Comparison of ENCODE assay signal across 8 cellular contexts in genomic region chr20:32206383-32207210, GRCh38. TPM values are rescaled to one million over a fixed set of nuclear protein-coding genes. Genes with fewer than 3 reads are reported as not detected.
A peak's percentile ranks its signal among the peaks of the same experiment; 100 is the strongest.
DNase-seq lines count a peak whose midpoint lies in the region; ATAC-seq, FAIRE-seq and TF ChIP-seq lines count a peak whose summit lies in the region.

No MANE protein-coding gene starts in this region.

- TF ChIP-seq RAD21 in HepG2 (CRISPR knock-in tag; IDR thresholded peaks at IDR 0.05) = no peak

- WGBS in HepG2 (ENCODE audit: low lambda C conversion rate) = 18% methylated on average over 10 of the region's 10 CpGs
- 51% methylated on average over 10 of the region's 10 CpGs for WGBS in thymus

- H4K20me1 ChIP-seq in HepG2 (ENCODE audit: insufficient read depth, low read length) = peaks cover 43% of the 10 kb centered on the region

- H3K4me1 ChIP-seq in ascending aorta = peaks cover 0 to 33% of the 10 kb centered on the region in 2 donors
- peaks cover 74% of the 10 kb centered on the region for H3K4me1 ChIP-seq in HepG2 (ENCODE audit: insufficient read depth, low read length)
- H3K4me1 ChIP-seq in thymus (ENCODE audit: control insufficient read depth, insufficient read depth, low read length) = peaks cover 18% of the 10 kb centered on the region

- H3K9ac ChIP-seq in HepG2 (ENCODE audit: insufficient read depth, low read depth, low read length) = peak overlapping the region; percentile 98

- H3K4me3 ChIP-seq in ascending aorta = peak overlapping the region; percentile 95 to 97
- H3K4me3 ChIP-seq in HepG2 (replicated peaks in 1 of 3; ENCODE audit: insufficient read depth in 1 of 3, low read depth in 2 of 3, low read length in 3 of 3) = peak overlapping the region; percentile 91 to 99 (median 94)
- peak overlapping the region; percentile 93 for H3K4me3 ChIP-seq in thymus (ENCODE audit: low read length)

- H3K27me3 ChIP-seq in ascending aorta = no peaks in the 10 kb centered on the region
- peaks cover 0 to 7% of the 10 kb centered on the region in 2 experiments; a peak in 1 of 5 replicates for H3K27me3 ChIP-seq in HepG2 (ENCODE audit: control insufficient read depth in 1 of 2, insufficient read depth in 2 of 2, low read length in 2 of 2)
- H3K27me3 ChIP-seq in thymus (ENCODE audit: control insufficient read depth, insufficient read depth) = no peaks in the 10 kb centered on the region

- DNase-seq in Right ventricle myocardium inferior (ENCODE audit: missing footprints) (no peak), cardiac septum (ENCODE audit: low spot score) (no peak), ascending aorta (ENCODE audit: low spot score in 2 of 2) (no peak), HepG2 (ENCODE audit: low spot score) (no peak), GM12891 (ENCODE audit: insufficient read length, low spot score) (no peak)

- no peak for TF ChIP-seq EP300 in HepG2 (IDR thresholded peaks at IDR 0.05; ENCODE audit: low read depth in 2 of 2, low read length in 2 of 2)
- no peak for TF ChIP-seq EP300 in HepG2 (CRISPR knock-in tag; IDR thresholded peaks at IDR 0.05; ENCODE audit: borderline replicate concordance)

- no peak overlapping the region for H2AFZ ChIP-seq in HepG2 (ENCODE audit: low read length)

- H3K9me3 ChIP-seq in ascending aorta (no peaks in the 10 kb centered on the region), HepG2 (ENCODE audit: low read length) (no peaks in the 10 kb centered on the region), thymus (ENCODE audit: control insufficient read depth) (no peaks in the 10 kb centered on the region)

- TF ChIP-seq CTCF in ascending aorta (IDR thresholded peaks at IDR 0.05) (no peak), HepG2 (CRISPR knock-in tag; IDR thresholded peaks at IDR 0.05) (no peak)

- FAIRE-seq in HepG2 (lab: Jason Lieb, UNC) (no peak), GM12891 (lab: Jason Lieb, UNC) (no peak)

- no TSS peak for BruUV-seq in HepG2 (replicated peaks; lab: Mats Ljungman, UMichigan)

- POLR2A ChIA-PET in HepG2 (lab: Yijun Ruan, JAX) = interaction anchor here (0.5 to 2.2 kb wide), 4 partner anchors 11 to 145 kb away, joined by 3 to 8 read pairs (median 4); no protein-coding TSS in a partner anchor

- H3K4me2 ChIP-seq in HepG2 (ENCODE audit: low read depth, low read length) = peak overlapping the region; percentile 98

- intact Hi-C loops in Right ventricle myocardium inferior (cut with DNase I) (loop anchor here (5.0 kb wide), 4 partner anchors 76 to 151 kb away; partner anchors contain the start of gene ASXL1), cardiac septum (cut with DNase I) (loop anchor here (5.0 kb wide), 3 partner anchors 71 to 271 kb away; partner anchors contain the start of genes ASXL1 and KIF3B), ascending aorta (cut with DNase I) (loop anchor here (1.0 to 10.0 kb wide), 6 partner anchors 71 to 382 kb away; partner anchors contain the start of genes ASXL1, DUSP15, KIF3B and TM9SF4), HepG2 (cut with micrococcal nuclease; ENCODE audit: unreplicated experiment) (loop anchor here (5.0 kb wide), 3 partner anchors 51 to 121 kb away; no protein-coding TSS in a partner anchor)

- in situ Hi-C loops in HepG2 (cut with HindIII; ENCODE audit: extremely low pct_ligation_motif_present, low pct_unique_long_range_greater_than_20kb) = no loop called here

- no peak for TF ChIP-seq POLR2A in HepG2 (IDR thresholded peaks at IDR 0.05; ENCODE audit: insufficient read depth in 1 of 2, low read depth in 2 of 2, low read length in 2 of 2)
- TF ChIP-seq POLR2A in GM12891 (IDR thresholded peaks at IDR 0.05; ENCODE audit: low read depth, low read length) = no peak

- H3K27ac ChIP-seq in ascending aorta (peak overlapping the region; percentile 77 to 78), HepG2 (ENCODE audit: extremely low read length, insufficient read depth, low read length) (peak overlapping the region; percentile 69), thymus (ENCODE audit: low read depth) (peak overlapping the region; percentile 74)

- CTCF ChIA-PET in HepG2 (lab: Yijun Ruan, JAX; ENCODE audit: low intra/inter-chr PET ratio, low total read pairs) = no interaction called here

- peaks cover 75% of the 10 kb centered on the region for H3K79me2 ChIP-seq in HepG2 (ENCODE audit: insufficient read depth, low read length)

- ATAC-seq in Right ventricle myocardium inferior = peak; percentile 0
- peak; percentile 8; the same call in 1 of the 3 replicates for ATAC-seq in HepG2
- no peak for ATAC-seq in GM18909 (IDR thresholded peaks at IDR 0.05; ENCODE audit: poor library complexity, unreplicated experiment)
- ATAC-seq in HG02571 (IDR thresholded peaks at IDR 0.05; ENCODE audit: unreplicated experiment) = no peak

- H3K36me3 ChIP-seq in ascending aorta (peaks cover 6 to 10% of the 10 kb centered on the region in 2 donors), HepG2 (replicated peaks in 1 of 2; ENCODE audit: control insufficient read depth in 1 of 2, insufficient read depth in 2 of 2, low read length in 2 of 2) (peaks cover 20 to 45% of the 10 kb centered on the region in 2 experiments), thymus (ENCODE audit: control insufficient read depth, insufficient read depth) (peaks cover 26% of the 10 kb centered on the region)

TF ChIP-seq in HepG2, 621 proteins besides CTCF, POLR2A, EP300 and RAD21 (continues in another document):
- no peak for TF ChIP-seq HOXD1 (CRISPR knock-in tag; IDR thresholded peaks at IDR 0.05)
- 0 out of 2 replicates have a peak, but pooled peaks have one; percentile 72 for TF ChIP-seq CC2D1A (CRISPR knock-in tag; IDR thresholded peaks at IDR 0.05)

TF ChIP-seq in GM12891, 5 proteins besides CTCF, POLR2A, EP300 and RAD21:
- no peak for TF ChIP-seq POU2F2 (IDR thresholded peaks at IDR 0.05; ENCODE audit: low read depth, low read length)
- no peak for TF ChIP-seq TAF1 (IDR thresholded peaks at IDR 0.05; ENCODE audit: low read depth, low read length)
- no peak for TF ChIP-seq POLR2AphosphoS5 (IDR thresholded peaks at IDR 0.05; ENCODE audit: low read depth, low read length)
- TF ChIP-seq PAX5 (IDR thresholded peaks at IDR 0.05; ENCODE audit: insufficient read depth, low read length, severe bottlenecking) = no peak
- TF ChIP-seq SPI1 (IDR thresholded peaks at IDR 0.05; ENCODE audit: low read depth, low read length) = no peak

RNA-seq across cellular contexts. Expression of gene PLAGL2, which starts 0.9 kb away (rescaled TPM):
- total RNA-seq in Right ventricle myocardium inferior (6.0 TPM), cardiac septum (8.5 TPM), ascending aorta (6.7 TPM), HepG2 (2016; rRNA removed; fragmentation: Illumina TruSeq; extraction: Trizol) (15.3 and 26.5 TPM in 2 replicates)
- total RNA-seq in HepG2 (2016; cell fraction: cytosol; rRNA removed; fragmentation: Illumina TruSeq; extraction: Trizol; ENCODE audit: low read depth) = 4.9 and 5.7 TPM in 2 replicates
- 13.7 and 22.8 TPM in 2 replicates for total RNA-seq in HepG2 (2016; cell fraction: insoluble cytoplasmic fraction; rRNA removed; fragmentation: Illumina TruSeq; extraction: Trizol)
- total RNA-seq in HepG2 (2016; cell fraction: membrane; rRNA removed; fragmentation: Illumina TruSeq; extraction: Trizol) = 25.1 and 26.3 TPM in 2 replicates
- total RNA-seq in HepG2 (2016; cell fraction: nucleus; rRNA removed; fragmentation: Illumina TruSeq; extraction: Trizol) = 16.1 and 18.8 TPM in 2 replicates
- polyA plus RNA-seq in HepG2 (2011; rRNA removed) (14.9 and 15.2 TPM in 2 replicates), thymus (5.0 TPM)
- 12.9 and 15.9 TPM in 2 replicates for polyA plus RNA-seq in HepG2 (2011; cell fraction: cytosol; rRNA removed)
- polyA plus RNA-seq in HepG2 (2011; cell fraction: nucleus; rRNA removed) = 15.6 and 19.1 TPM in 2 replicates
- polyA plus RNA-seq in HepG2 (2012) = 25.4 and 26.2 TPM in 2 replicates
- 4.5 and 4.7 TPM in 2 replicates for polyA plus RNA-seq in HepG2 (2016; cell fraction: cytosol; fragmentation: Illumina TruSeq; extraction: Trizol; ENCODE audit: low read depth)
- polyA plus RNA-seq in HepG2 (2016; cell fraction: insoluble cytoplasmic fraction; fragmentation: Illumina TruSeq; extraction: Trizol; ENCODE audit: low read depth) = 43.2 and 55.3 TPM in 2 replicates
- 27.0 and 27.7 TPM in 2 replicates for polyA plus RNA-seq in HepG2 (2016; cell fraction: membrane; fragmentation: Illumina TruSeq; extraction: Trizol; ENCODE audit: low read depth)
- 36.1 and 36.3 TPM in 2 replicates for polyA plus RNA-seq in HepG2 (2016; cell fraction: nucleus; fragmentation: Illumina TruSeq; extraction: Trizol; ENCODE audit: insufficient read depth, low read depth)
- polyA minus RNA-seq in HepG2 (2011; rRNA and poly(A)+ RNA removed; ENCODE audit: low replicate concordance) = 18.8 and 36.8 TPM in 2 replicates
- 17.8 and 22.1 TPM in 2 replicates for polyA minus RNA-seq in HepG2 (2011; cell fraction: cytosol; rRNA and poly(A)+ RNA removed)
- polyA minus RNA-seq in HepG2 (2011; cell fraction: nucleus; rRNA and poly(A)+ RNA removed) = 19.2 and 20.9 TPM in 2 replicates
- polyA plus RNA-seq in GM12891 (2012; ENCODE audit: low read depth, missing spikeins) = 11.4 TPM

RNA-seq across cellular contexts. Expression of gene POFUT1, which starts 1.1 kb away (rescaled TPM):
- total RNA-seq in Right ventricle myocardium inferior = 24.5 TPM
- total RNA-seq in cardiac septum = 22.6 TPM
- total RNA-seq in ascending aorta = 29.8 TPM
- total RNA-seq in HepG2 (2016; rRNA removed; fragmentation: Illumina TruSeq; extraction: Trizol) = 30.2 and 58.3 TPM in 2 replicates
- 4.8 and 5.3 TPM in 2 replicates for total RNA-seq in HepG2 (2016; cell fraction: cytosol; rRNA removed; fragmentation: Illumina TruSeq; extraction: Trizol; ENCODE audit: low read depth)
- total RNA-seq in HepG2 (2016; cell fraction: insoluble cytoplasmic fraction; rRNA removed; fragmentation: Illumina TruSeq; extraction: Trizol) = 27.5 and 55.8 TPM in 2 replicates
- total RNA-seq in HepG2 (2016; cell fraction: membrane; rRNA removed; fragmentation: Illumina TruSeq; extraction: Trizol) = 17.7 and 18.8 TPM in 2 replicates
- total RNA-seq in HepG2 (2016; cell fraction: nucleus; rRNA removed; fragmentation: Illumina TruSeq; extraction: Trizol) = 47.8 and 56.4 TPM in 2 replicates
- polyA plus RNA-seq in HepG2 (2011; rRNA removed) = 35.5 and 41.6 TPM in 2 replicates
- 39.5 and 45.0 TPM in 2 replicates for polyA plus RNA-seq in HepG2 (2011; cell fraction: cytosol; rRNA removed)
- polyA plus RNA-seq in HepG2 (2011; cell fraction: nucleus; rRNA removed) = 25.7 and 30.2 TPM in 2 replicates
- 37.6 and 40.5 TPM in 2 replicates for polyA plus RNA-seq in HepG2 (2012)
- 3.9 and 4.5 TPM in 2 replicates for polyA plus RNA-seq in HepG2 (2016; cell fraction: cytosol; fragmentation: Illumina TruSeq; extraction: Trizol; ENCODE audit: low read depth)
- 22.5 and 25.1 TPM in 2 replicates for polyA plus RNA-seq in HepG2 (2016; cell fraction: insoluble cytoplasmic fraction; fragmentation: Illumina TruSeq; extraction: Trizol; ENCODE audit: low read depth)
- polyA plus RNA-seq in HepG2 (2016; cell fraction: membrane; fragmentation: Illumina TruSeq; extraction: Trizol; ENCODE audit: low read depth) = 8.5 and 10.3 TPM in 2 replicates
- 55.8 and 62.0 TPM in 2 replicates for polyA plus RNA-seq in HepG2 (2016; cell fraction: nucleus; fragmentation: Illumina TruSeq; extraction: Trizol; ENCODE audit: insufficient read depth, low read depth)
- 44.0 and 61.9 TPM in 2 replicates for polyA minus RNA-seq in HepG2 (2011; rRNA and poly(A)+ RNA removed; ENCODE audit: low replicate concordance)
- polyA minus RNA-seq in HepG2 (2011; cell fraction: cytosol; rRNA and poly(A)+ RNA removed) = 31.7 and 41.7 TPM in 2 replicates
- polyA minus RNA-seq in HepG2 (2011; cell fraction: nucleus; rRNA and poly(A)+ RNA removed) = 33.5 and 39.0 TPM in 2 replicates
- polyA plus RNA-seq in thymus = 9.1 TPM
- polyA plus RNA-seq in GM12891 (2012; ENCODE audit: low read depth, missing spikeins) = 10.7 TPM

Comparison
In these comparisons a context has a peak if more than half of its experiments do, and no peak if none do; other contexts are left out.
1. ATAC-seq: peak in Right ventricle myocardium inferior (single experiment) and HepG2 (single experiment); none in GM18909 (single experiment) and HG02571 (single experiment).
2. Peak in every context shown above with its lines, with median percentiles within 50 percentile points of each other: H3K27ac ChIP-seq and H3K4me3 ChIP-seq.